ENCODE assay signal across 16 cellular contexts in the genomic region with DNA sequence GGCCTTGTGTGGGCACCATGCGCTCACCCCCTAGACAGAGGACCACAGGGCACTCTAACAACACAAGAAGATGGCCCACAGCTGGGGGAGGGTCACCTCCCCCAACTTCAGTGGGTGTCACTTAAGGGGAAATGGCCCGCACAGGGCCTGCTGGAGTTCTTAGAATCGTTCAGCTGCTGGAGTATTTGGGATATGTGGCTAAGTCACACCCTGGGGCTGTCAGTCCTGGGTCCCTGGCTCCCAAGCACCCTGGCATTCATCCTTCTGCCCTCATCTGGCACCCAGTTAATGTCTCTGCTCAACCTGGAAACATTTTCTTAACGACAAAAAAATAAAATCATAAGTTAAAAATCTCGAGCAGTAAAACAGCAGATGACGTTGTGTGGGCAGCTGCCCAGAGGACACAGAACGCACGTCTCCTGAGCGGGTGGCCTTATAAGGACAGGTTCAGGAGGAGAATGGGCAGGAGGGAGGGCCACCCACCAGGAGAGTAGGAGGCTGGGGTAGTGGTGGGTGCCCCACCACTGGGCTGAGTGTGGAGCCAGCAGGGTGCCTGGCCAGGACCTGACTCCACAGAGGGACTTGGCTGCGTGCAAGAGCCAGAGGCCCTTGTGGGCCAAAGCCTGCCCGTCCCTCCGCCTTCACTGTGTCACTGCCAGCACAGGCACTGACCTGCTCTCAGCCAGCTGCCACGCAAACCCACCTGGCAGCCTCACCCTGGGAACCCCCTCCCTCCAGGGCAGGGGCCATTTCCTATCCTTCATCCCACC. TPM values are rescaled to one million over a fixed set of nuclear protein-coding genes. Genes with fewer than 3 reads are reported as not detected.
DNase-seq lines count a peak whose midpoint lies in the region; ATAC-seq and TF ChIP-seq lines count a peak whose summit lies in the region.
"Had no signal": no experiment of that assay in that cellular context is flagged by ENCODE, and none has a peak within 500 bp of the region (broad histone marks: within the 10 kb centered on the region; RNA-seq: fewer than 3 reads in every experiment).

No MANE protein-coding gene starts in this region.

- H2BK120ac ChIP-seq in trophoblast cell (ENCODE audit: insufficient read depth, low read length, poor library complexity): no peak overlapping the region

- H3K4me2 ChIP-seq in trophoblast cell (ENCODE audit: low read length): no peak overlapping the region

- H2AFZ ChIP-seq in trophoblast cell (ENCODE audit: insufficient read depth, low read length, poor library complexity): no peak overlapping the region

- H3K27me3 ChIP-seq in breast epithelium (no peaks in the 10 kb centered on the region), trophoblast cell (ENCODE audit: insufficient read depth, low read length) (no peaks in the 10 kb centered on the region), aorta (ENCODE audit: control insufficient read depth in 1 of 2, insufficient read depth in 2 of 2, low read length in 1 of 2) (no peaks in the 10 kb centered on the region)

- no peaks in the 10 kb centered on the region for H3K9me3 Mint-ChIP-seq in MCF 10A (ENCODE audit: unreplicated experiment)
- H3K9me3 Mint-ChIP-seq: neural crest cell; stimulated activated naive B cell treated with anti-CD40 and anti-IgM and Interleukin-4, amounts not matched to agents 10 μg/mL and 1 μg/mL and 100 μg/mL, for 72 hours had no signal

- H4K8ac ChIP-seq in trophoblast cell (ENCODE audit: low read depth, low read length): no peak overlapping the region

- H3K27ac ChIP-seq in breast epithelium: peak overlapping the region; percentile 92 to 98
- no peak overlapping the region for H3K27ac ChIP-seq in trophoblast cell (ENCODE audit: low read depth, low read length)
- peak overlapping the region; percentile 92 to 98 for H3K27ac ChIP-seq in aorta (ENCODE audit: low read depth in 1 of 2, low read length in 2 of 2)

- CTCF ChIA-PET in MCF 10A (lab: Yijun Ruan, JAX): interaction anchor here (0.6 to 1.4 kb wide), 6 partner anchors 11 to 54 kb away, joined by 3 to 8 read pairs (median 4); no protein-coding TSS in a partner anchor

- H3K79me2 ChIP-seq in trophoblast cell (ENCODE audit: control insufficient read depth, insufficient read depth, low read length, poor library complexity): no peaks in the 10 kb centered on the region

- H3K27ac Mint-ChIP-seq in MCF 10A (ENCODE audit: low read depth, unreplicated experiment): no peak overlapping the region
- H3K27ac Mint-ChIP-seq: stimulated activated naive B cell treated with anti-CD40 and anti-IgM and Interleukin-4, amounts not matched to agents 10 μg/mL and 1 μg/mL and 100 μg/mL, for 72 hours had no signal

- no peak for TF ChIP-seq POLR2A in breast epithelium (IDR thresholded peaks at IDR 0.05)

- no peak overlapping the region for H3K18ac ChIP-seq in trophoblast cell (ENCODE audit: low read length)

- H3K4me3 Mint-ChIP-seq in MCF 10A (ENCODE audit: unreplicated experiment): no peak overlapping the region
- H3K4me3 Mint-ChIP-seq: neural crest cell; stimulated activated naive B cell treated with anti-CD40 and anti-IgM and Interleukin-4, amounts not matched to agents 10 μg/mL and 1 μg/mL and 100 μg/mL, for 72 hours had no signal

- peak in 1 of 2 donors; percentile 94 for DNase-seq in breast epithelium (ENCODE audit: low spot score in 2 of 2)
- DNase-seq in MCF 10A (ENCODE audit: unreplicated experiment): no peak
- DNase-seq in left ventricle myocardium superior: peak; percentile 86
- DNase-seq in trophoblast cell: peak; percentile 66 to 78
- peak; percentile 95 to 97 for DNase-seq in aorta
- no peak for DNase-seq in NCI-H2196 treated with DMSO at 0.1 percent for 48 hours (lab: John Stamatoyannopoulos, UW; ENCODE audit: unreplicated experiment)
- DNase-seq in AG08396 (ENCODE audit: low spot score): no peak
- DNase-seq: activated CD8-positive, alpha-beta memory T cell treated with anti-CD3 and anti-CD28 coated beads, Interleukin-2, amount 50 U/mL, for 4 hours; DMS 273 treated with DMSO at 0.1 percent for 48 hours; Kasumi-1; OCI-M1; stimulated activated CD4-positive, alpha-beta T cell treated with anti-CD3 and anti-CD28 coated beads, Interleukin-1b, Interleukin-23, amount 100 ng/mL, for 48 hours; stimulated activated naive B cell treated with anti-CD40 and anti-IgM and Interleukin-4, amounts not matched to agents 10 μg/mL and 1 μg/mL and 100 μg/mL, for 72 hours had no signal

- H3K36me3 Mint-ChIP-seq in MCF 10A (ENCODE audit: insufficient read depth, unreplicated experiment): no peaks in the 10 kb centered on the region

- no peaks in the 10 kb centered on the region for H3K36me3 ChIP-seq in breast epithelium
- no peaks in the 10 kb centered on the region for H3K36me3 ChIP-seq in trophoblast cell (ENCODE audit: control insufficient read depth in 1 of 2, insufficient read depth in 2 of 2, low read length in 2 of 2)
- H3K36me3 ChIP-seq in aorta (ENCODE audit: control insufficient read depth in 1 of 2, insufficient read depth in 2 of 2, low read length in 1 of 2): no peaks in the 10 kb centered on the region

- ATAC-seq in left ventricle myocardium superior: peak; percentile 84
- ATAC-seq in aorta (ENCODE audit: low FRiP score): peak; percentile 90
- no peak for ATAC-seq in HG03354 (IDR thresholded peaks at IDR 0.05; ENCODE audit: poor library complexity, severe bottlenecking, unreplicated experiment)
- ATAC-seq: stimulated activated naive B cell treated with anti-CD40 and anti-IgM and Interleukin-4, amounts not matched to agents 10 μg/mL and 1 μg/mL and 100 μg/mL, for 72 hours had no signal

- H3K4me3 ChIP-seq in breast epithelium: peak overlapping the region in 1 of 3 donors; percentile 2
- H3K4me3 ChIP-seq in trophoblast cell (ENCODE audit: low read depth, low read length): no peak overlapping the region
- no peak overlapping the region for H3K4me3 ChIP-seq in aorta (ENCODE audit: low read length in 2 of 2)

- BruUV-seq in MCF 10A (replicated peaks; lab: Mats Ljungman, UMichigan): no TSS peak

- no peaks in the 10 kb centered on the region for H3K79me1 ChIP-seq in trophoblast cell (ENCODE audit: low read length)

- intact Hi-C loops in breast epithelium (cut with DNase I; ENCODE audit: low total_unique reads): no loop called here
- intact Hi-C loops in MCF 10A (cut with micrococcal nuclease): no loop called here
- intact Hi-C loops in left ventricle myocardium superior (cut with micrococcal nuclease): no loop called here
- intact Hi-C loops in aorta (cut with DNase I): loop anchor here in 1 of 2 donors (2.0 kb wide), 1 partner anchor 21 kb away; a partner anchor contains a TSS

- H2BK12ac ChIP-seq in trophoblast cell (ENCODE audit: low read length): no peak overlapping the region

- TF ChIP-seq CTCF in breast epithelium (IDR thresholded peaks at IDR 0.05) (no peak), MCF 10A (IDR thresholded peaks at IDR 0.05; ENCODE audit: unreplicated experiment) (no peak)

- no peak overlapping the region for H3K4ac ChIP-seq in trophoblast cell (ENCODE audit: low read depth, low read length)

- no peak overlapping the region for H2AK5ac ChIP-seq in trophoblast cell (ENCODE audit: low read length)

- H3K9me3 ChIP-seq in breast epithelium (no peaks in the 10 kb centered on the region), trophoblast cell (ENCODE audit: insufficient read depth, low read depth, low read length) (no peaks in the 10 kb centered on the region), aorta (ENCODE audit: control insufficient read depth, low read length) (no peaks in the 10 kb centered on the region)

- no peak overlapping the region for H3K14ac ChIP-seq in trophoblast cell (ENCODE audit: low read length)

- H4K12ac ChIP-seq in trophoblast cell (ENCODE audit: low read depth, low read length): no peak overlapping the region

- H3K4me1 ChIP-seq in breast epithelium (no peaks in the 10 kb centered on the region), trophoblast cell (ENCODE audit: control insufficient read depth in 1 of 2, insufficient read depth in 2 of 2, low read length in 2 of 2) (peaks cover 0 to 2% of the 10 kb centered on the region in 2 experiments), aorta (ENCODE audit: control insufficient read depth in 1 of 2, insufficient read depth in 2 of 2, low read length in 2 of 2) (peaks cover 2 to 6% of the 10 kb centered on the region in 2 donors)

- no peaks in the 10 kb centered on the region for H3K4me1 Mint-ChIP-seq in MCF 10A (ENCODE audit: insufficient read depth, unreplicated experiment)

- no peak overlapping the region for H2BK5ac ChIP-seq in trophoblast cell (ENCODE audit: low read depth, low read length, poor library complexity)

- no CpG with 5 or more reads among the region's 13 CpGs for WGBS in trophoblast cell (ENCODE audit: extremely low coverage, insufficient coverage, insufficient read length)
- WGBS in aorta, 2 donors: 5 to 7% methylated on average over 11 to 13 of the region's 13 CpGs

- no peak overlapping the region for H4K91ac ChIP-seq in trophoblast cell (ENCODE audit: low read depth, low read length)

- POLR2A ChIA-PET in MCF 10A (lab: Yijun Ruan, JAX): interaction anchor here (0.6 to 0.7 kb wide), 2 partner anchors 18 to 54 kb away, joined by 3 read pairs; no protein-coding TSS in a partner anchor

- peaks cover 28% of the 10 kb centered on the region for H3K27me3 Mint-ChIP-seq in MCF 10A (ENCODE audit: insufficient read depth, unreplicated experiment)

- no peak overlapping the region for H3K9ac ChIP-seq in trophoblast cell (ENCODE audit: low read length)

- no peak overlapping the region for H3K23ac ChIP-seq in trophoblast cell (ENCODE audit: low read length)

RNA-seq across cellular contexts. Expression of a gene that starts 11.5 kb away (rescaled TPM):
- total RNA-seq in breast epithelium (under 1 TPM in 2 of 3 donors, not detected in 1; 0.15 to 0.33 TPM), MCF 10A (2022) (not detected in 2 replicates), left ventricle myocardium superior (10.6 TPM), aorta (1 to 10 TPM; 1.5 TPM)
- not detected in 2 replicates for polyA plus RNA-seq in trophoblast cell (2013)
- polyA plus RNA-seq in aorta: under 1 TPM; 0.05 to 0.25 TPM
- total RNA-seq: A172, neural crest cell had no signal

RNA-seq across cellular contexts. Expression of a gene that starts 20.3 kb away (rescaled TPM):
- total RNA-seq in breast epithelium (10 to 100 TPM; 12.6 to 20.6 (median 20.3) TPM), MCF 10A (2022) (not detected in 2 replicates), left ventricle myocardium superior (18.9 TPM), aorta (100 to 1,000 TPM in 1 of 2 donors, 10 to 100 TPM in 1; 86.9 to 171 TPM)
- polyA plus RNA-seq in trophoblast cell (2013): 2.7 and 2.9 TPM in 2 replicates
- polyA plus RNA-seq in aorta: 10 to 100 TPM; 51.3 to 82.1 TPM
- total RNA-seq: A172 had no signal

RNA-seq across cellular contexts. Expression of a gene that starts 26.9 kb away (rescaled TPM):
- total RNA-seq in breast epithelium: 1 to 10 TPM; 3.7 to 10.0 (median 7.2) TPM
- 3.0 and 3.5 TPM in 2 replicates for total RNA-seq in MCF 10A (2022)
- total RNA-seq in left ventricle myocardium superior: 1.3 TPM
- polyA plus RNA-seq in trophoblast cell (2013): 0.67 TPM in 2 replicates
- total RNA-seq in aorta: 10 to 100 TPM in 1 of 2 donors, 1 to 10 TPM in 1; 5.4 to 10.3 TPM
- polyA plus RNA-seq in aorta: 1 to 10 TPM in 1 of 2 donors, under 1 TPM in 1; 0.88 to 8.6 TPM

RNA-seq across cellular contexts. Expression of a gene that starts 42.9 kb away (rescaled TPM):
- total RNA-seq in breast epithelium: not detected
- total RNA-seq in MCF 10A (2022): not detected in 2 replicates
- not detected for total RNA-seq in left ventricle myocardium superior
- 0.07 TPM in 1 of 2 replicates, not detected in the other for polyA plus RNA-seq in trophoblast cell (2013)
- total RNA-seq in aorta: not detected
- 10 to 100 TPM in 1 of 2 donors, not detected in 1; 31.4 TPM for polyA plus RNA-seq in aorta
- total RNA-seq: A172, neural crest cell had no signal

RNA-seq across cellular contexts. Expression of a gene that starts 45.5 kb away (rescaled TPM):
- 10 to 100 TPM; 21.6 to 26.7 (median 24.4) TPM for total RNA-seq in breast epithelium
- total RNA-seq in MCF 10A (2022): 26.3 and 31.0 TPM in 2 replicates
- 15.8 TPM for total RNA-seq in left ventricle myocardium superior
- 13.1 and 13.4 TPM in 2 replicates for polyA plus RNA-seq in trophoblast cell (2013)
- 10 to 100 TPM; 18.3 to 34.0 TPM for total RNA-seq in aorta
- polyA plus RNA-seq in aorta: 10 to 100 TPM; 11.1 to 13.8 TPM

Comparison
In these comparisons a context has a peak if more than half of its experiments do, and no peak if none do; other contexts are left out.
1. RNA of a gene that starts 20.3 kb away (total RNA-seq): 86.9 to 171 TPM in aorta, 12.6 to 20.6 TPM in breast epithelium and 18.9 TPM in left ventricle myocardium superior (single experiment); not detected in MCF 10A; every median in the first group is over 10 times any median in the second.
2. DNase-seq: peak in left ventricle myocardium superior (single experiment), trophoblast cell (2 of 2) and aorta (2 of 2); none in MCF 10A (single experiment), NCI-H2196 treated with DMSO at 0.1 percent for 48 hours (single experiment) and AG08396 (single experiment).